20 cellular contexts compared by ENCODE assay signal in the genomic region with DNA sequence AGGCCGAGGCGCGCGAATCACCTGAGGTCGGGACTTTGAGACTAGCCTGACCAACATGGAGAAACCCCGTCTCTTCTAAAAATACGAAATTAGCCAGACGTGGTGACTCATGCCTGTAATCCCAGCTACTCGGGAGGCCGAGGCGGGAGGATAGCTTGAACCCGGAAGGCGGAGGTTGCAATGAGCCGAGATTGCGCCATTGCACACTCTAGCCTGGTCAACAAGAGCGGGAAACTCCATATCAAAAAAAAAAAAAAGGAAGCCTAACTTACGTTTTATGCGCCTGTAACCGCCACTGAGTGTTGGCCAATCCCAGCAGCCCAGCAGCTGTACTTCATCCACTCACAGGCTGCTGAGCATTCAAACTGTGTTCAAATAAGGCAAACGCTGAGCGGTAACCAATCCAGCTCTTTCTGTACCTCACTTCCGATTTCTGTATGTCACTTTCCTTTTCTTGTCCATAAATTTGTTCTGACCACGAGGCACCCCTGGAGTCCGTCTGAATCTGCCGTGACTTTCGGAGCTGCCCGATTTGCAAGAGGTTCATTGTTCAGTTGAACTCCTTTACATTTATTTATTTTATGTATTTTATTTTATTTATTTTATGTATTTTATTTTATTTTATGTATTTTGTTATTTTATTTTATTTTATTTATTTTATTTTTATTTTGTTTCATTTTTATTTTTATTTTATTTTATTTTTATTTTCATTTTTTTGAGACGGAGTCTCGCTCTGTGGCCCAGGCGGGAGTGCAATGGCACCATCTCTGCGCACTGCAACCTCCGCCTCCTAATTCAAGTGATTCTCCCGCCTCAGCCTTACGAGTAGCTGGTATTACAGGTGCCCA. TPM values are rescaled to one million over a fixed set of nuclear protein-coding genes. Genes with fewer than 3 reads are reported as not detected.
DNase-seq lines count a peak whose midpoint lies in the region; ATAC-seq and FAIRE-seq lines count a peak whose summit lies in the region.
"Had no signal": no experiment of that assay in that cellular context is flagged by ENCODE, and none has a peak within 500 bp of the region (broad histone marks: within the 10 kb centered on the region; RNA-seq: fewer than 3 reads in every experiment).

No MANE protein-coding gene starts in this region.

- no peak overlapping the region for H3K27ac ChIP-seq in HUES48 (ENCODE audit: low read depth, low read length)
- H3K27ac ChIP-seq: GM23248 had no signal

- H3K4me3 ChIP-seq in HUES48 (ENCODE audit: low read depth, low read length), result 0 out of 2 replicates have a peak overlapping the region, but pooled peaks have one; percentile 8
- H3K4me3 ChIP-seq in iPS-18c (ENCODE audit: insufficient read depth, low read depth, low read length), result peak overlapping the region; percentile 15; the same call in 1 of the 2 replicates
- no peak overlapping the region for H3K4me3 ChIP-seq in MG63
- H3K4me3 ChIP-seq: GM23248 had no signal

- H3K36me3 ChIP-seq in HUES48 (ENCODE audit: control insufficient read depth, insufficient read depth, low read length) (no peaks in the 10 kb centered on the region), MG63 (no peaks in the 10 kb centered on the region)

- H3K9me3 ChIP-seq in HUES48 (ENCODE audit: control insufficient read depth, insufficient read depth, low read length) (peaks cover 37% of the 10 kb centered on the region), iPS-18c (ENCODE audit: control insufficient read depth, insufficient read depth, low read length) (peaks cover 22% of the 10 kb centered on the region), MG63 (peaks cover 3% of the 10 kb centered on the region)

- no peak for DNase-seq in MG63
- no peak for DNase-seq in NOMO-1 treated with dmso at 0.1 percent for 144 hours (lab: John Stamatoyannopoulos, UW; ENCODE audit: unreplicated experiment)
- DNase-seq in UCSD-AML1 (lab: John Stamatoyannopoulos, UW; ENCODE audit: unreplicated experiment), result no peak
- DNase-seq: CD8-positive, alpha-beta T cell; COR-L47; DMS153; DMS79 treated with DMSO at 0.1 percent for 48 hours; EL; GF-D8; GM23248; H9 had no signal

- no peak for ATAC-seq in GM19395 (IDR thresholded peaks at IDR 0.05; ENCODE audit: unreplicated experiment)
- ATAC-seq: CD8-positive, alpha-beta T cell; HepG2 had no signal

- peak; percentile 86 for FAIRE-seq in endometrium (lab: Jason Lieb, UNC)
- FAIRE-seq: D721Med, GM19239, HepG2 had no signal

- no peaks in the 10 kb centered on the region for H3K4me1 ChIP-seq in HUES48 (ENCODE audit: control insufficient read depth, insufficient read depth, low read length)

- no peaks in the 10 kb centered on the region for H3K27me3 ChIP-seq in HUES48 (ENCODE audit: control insufficient read depth, insufficient read depth, low read length)
- H3K27me3 ChIP-seq in MG63, result no peaks in the 10 kb centered on the region

- no peak overlapping the region for H3K9ac ChIP-seq in HUES48 (ENCODE audit: low read depth, low read length)
- H3K9ac ChIP-seq: GM23248 had no signal

RNA-seq across cellular contexts. Expression of a gene that starts 18.2 kb away (rescaled TPM):
- not detected in 2 replicates for total RNA-seq in MG63 (2014; rRNA removed; shearing (Covaris generic); ENCODE audit: low replicate concordance)
- total RNA-seq: A673; CD8-positive, alpha-beta T cell; GM23248; H9; HepG2; HT-29 had no signal
